8 cellular contexts compared by ENCODE assay signal in the genomic region with DNA sequence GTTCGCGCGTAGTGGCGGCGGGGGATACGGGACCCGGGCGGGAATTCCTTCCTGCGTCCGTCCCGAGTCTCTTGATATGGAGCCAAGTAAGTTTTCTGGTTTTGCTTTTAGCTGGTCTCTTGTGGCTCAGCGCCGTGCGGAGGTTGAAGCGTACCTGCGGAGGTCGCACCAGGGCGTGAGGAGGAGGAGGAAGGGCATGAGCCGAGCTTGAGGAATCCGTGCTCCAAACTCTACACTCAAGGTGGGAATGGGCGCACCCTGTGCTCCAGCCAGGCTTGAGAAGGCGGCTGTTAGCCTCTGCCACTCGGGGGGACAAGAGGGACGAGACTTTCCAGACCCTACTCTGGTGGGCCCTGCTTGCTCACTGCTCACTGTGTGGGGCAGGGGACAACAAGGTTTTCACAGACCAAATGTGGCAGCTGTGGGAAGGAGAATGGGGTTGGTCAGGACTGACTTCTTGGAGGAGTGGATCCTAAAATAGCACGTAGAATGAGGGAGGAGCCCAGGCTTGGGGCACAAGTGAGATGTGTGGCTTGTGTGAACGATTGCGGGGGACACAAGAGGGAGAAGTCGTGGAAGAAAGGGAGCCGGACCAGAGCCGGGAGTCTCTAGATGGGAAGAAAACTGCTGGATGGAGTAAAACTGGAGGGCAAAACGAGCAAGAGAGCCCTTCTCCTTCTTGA. TPM values are rescaled to one million over a fixed set of nuclear protein-coding genes. Genes with fewer than 3 reads are reported as not detected.
DNase-seq lines count a peak whose midpoint lies in the region; ATAC-seq lines count a peak whose summit lies in the region.

No MANE protein-coding gene starts in this region.

- in situ Hi-C loops in ACHN (cut with HindIII; ENCODE audit: low pct_ligation_motif_present, low pct_unique_long_range_greater_than_20kb, low sequenced_read_pairs) = no loop called here

- H3K36me3 Mint-ChIP-seq in naive thymus-derived CD4-positive, alpha-beta T cell = peaks cover 10 to 21% (median 15%) of the 10 kb centered on the region in 5 donors

- H3K27me3 Mint-ChIP-seq in naive thymus-derived CD4-positive, alpha-beta T cell = peaks cover 0 to 2% (median 0%) of the 10 kb centered on the region in 5 donors

- peaks cover 35 to 65% (median 49%) of the 10 kb centered on the region in 7 donors for H3K4me1 Mint-ChIP-seq in naive thymus-derived CD4-positive, alpha-beta T cell

- H3K4me3 Mint-ChIP-seq in naive thymus-derived CD4-positive, alpha-beta T cell = peak overlapping the region; percentile 88 to 99 (median 96)

- CTCF ChIA-PET in naive thymus-derived CD4-positive, alpha-beta T cell (lab: Charles Lee) = interaction anchor here (0.6 to 21.9 kb wide), 10 partner anchors 8 to 91 kb away, joined by 3 to 457 read pairs (median 4); partner anchors contain the start of gene NR4A1

- peaks cover 19 to 31% of the 10 kb centered on the region in 2 donors for H3K4me1 ChIP-seq in naive thymus-derived CD4-positive, alpha-beta T cell (ENCODE audit: control insufficient read depth in 2 of 2, insufficient read depth in 2 of 2, low read length in 2 of 2)

- no peaks in the 10 kb centered on the region for H3K9me3 ChIP-seq in naive thymus-derived CD4-positive, alpha-beta T cell (ENCODE audit: control insufficient read depth in 2 of 3, low read length in 3 of 3)

- intact Hi-C loops in naive thymus-derived CD4-positive, alpha-beta T cell (cut with micrococcal nuclease) = no loop called here

- POLR2A ChIA-PET in naive thymus-derived CD4-positive, alpha-beta T cell (lab: Charles Lee) = interaction anchor here (0.8 to 2.9 kb wide), 13 partner anchors 14 to 936 kb away, joined by 3 to 31 read pairs (median 4); partner anchors contain the start of genes EIF4B, NR4A1 and TAMALIN

- H3K27me3 ChIP-seq in naive thymus-derived CD4-positive, alpha-beta T cell (ENCODE audit: control insufficient read depth in 2 of 2, insufficient read depth in 2 of 2, low read length in 2 of 2) = no peaks in the 10 kb centered on the region

- H3K9me3 Mint-ChIP-seq in naive thymus-derived CD4-positive, alpha-beta T cell = no peaks in the 10 kb centered on the region

- H3K36me3 ChIP-seq in naive thymus-derived CD4-positive, alpha-beta T cell (ENCODE audit: control insufficient read depth in 2 of 3, insufficient read depth in 3 of 3, low read length in 3 of 3) = peaks cover 0 to 33% (median 0%) of the 10 kb centered on the region in 3 experiments

- DNase-seq in EH (ENCODE audit: low read depth) = peak; percentile 54
- DNase-seq in Jurkat, Clone E6-1 (ENCODE audit: low read depth, low spot score) = no peak
- no peak for DNase-seq in naive thymus-derived CD4-positive, alpha-beta T cell
- no peak for DNase-seq in islet precursor cell
- DNase-seq in ACHN = no peak
- DNase-seq in NCI-H524 treated with DMSO at 0.1 percent for 48 hours (lab: John Stamatoyannopoulos, UW) = no peak

- ATAC-seq in naive thymus-derived CD4-positive, alpha-beta T cell = no peak
- ATAC-seq in HG02642 (IDR thresholded peaks at IDR 0.05; ENCODE audit: poor library complexity, unreplicated experiment) = no peak

- H3K27ac ChIP-seq in cingulate gyrus (ENCODE audit: low read depth, low read length) = peak overlapping the region; percentile 97
- H3K27ac ChIP-seq in naive thymus-derived CD4-positive, alpha-beta T cell (ENCODE audit: low read depth, low read length) = peak overlapping the region; percentile 87

- H3K27ac Mint-ChIP-seq in naive thymus-derived CD4-positive, alpha-beta T cell = peak overlapping the region; percentile 97 to 100 (median 98)

- peak overlapping the region; percentile 88 for H3K4me3 ChIP-seq in Jurkat, Clone E6-1 (ENCODE audit: low read length)
- peak overlapping the region; percentile 96 for H3K4me3 ChIP-seq in naive thymus-derived CD4-positive, alpha-beta T cell (ENCODE audit: low read length)

RNA-seq across cellular contexts. Expression of gene ATG101, which starts 0.6 kb away (rescaled TPM):
- polyA plus RNA-seq in Jurkat, Clone E6-1 (2012; ENCODE audit: insufficient read depth, insufficient read length) = 46.5 TPM
- 10 to 100 TPM; 20.7 to 39.7 (median 34.3) TPM for total RNA-seq in naive thymus-derived CD4-positive, alpha-beta T cell
- polyA plus RNA-seq in naive thymus-derived CD4-positive, alpha-beta T cell = 10 to 100 TPM; 20.9 to 30.9 TPM

RNA-seq across cellular contexts. Expression of gene SMIM41, which starts 9.1 kb away (rescaled TPM):
- polyA plus RNA-seq in Jurkat, Clone E6-1 (2012; ENCODE audit: insufficient read depth, insufficient read length) = not detected
- total RNA-seq in naive thymus-derived CD4-positive, alpha-beta T cell = under 1 TPM in 2 of 5 experiments, not detected in 3; 0.24 to 0.27 TPM
- polyA plus RNA-seq in naive thymus-derived CD4-positive, alpha-beta T cell = not detected

RNA-seq across cellular contexts. Expression of gene NR4A1, which starts 19.1 kb away (rescaled TPM):
- 16.1 TPM for polyA plus RNA-seq in Jurkat, Clone E6-1 (2012; ENCODE audit: insufficient read depth, insufficient read length)
- total RNA-seq in naive thymus-derived CD4-positive, alpha-beta T cell = 100 to 1,000 TPM in 2 of 5 experiments, 1 to 10 TPM in 1, under 1 TPM in 2; 0.89 to 279 (median 7.1) TPM
- 1 to 10 TPM in 1 of 2 donors, under 1 TPM in 1; 0.28 to 1.1 TPM for polyA plus RNA-seq in naive thymus-derived CD4-positive, alpha-beta T cell
